15 cellular contexts compared by ENCODE assay signal in the genomic region with DNA sequence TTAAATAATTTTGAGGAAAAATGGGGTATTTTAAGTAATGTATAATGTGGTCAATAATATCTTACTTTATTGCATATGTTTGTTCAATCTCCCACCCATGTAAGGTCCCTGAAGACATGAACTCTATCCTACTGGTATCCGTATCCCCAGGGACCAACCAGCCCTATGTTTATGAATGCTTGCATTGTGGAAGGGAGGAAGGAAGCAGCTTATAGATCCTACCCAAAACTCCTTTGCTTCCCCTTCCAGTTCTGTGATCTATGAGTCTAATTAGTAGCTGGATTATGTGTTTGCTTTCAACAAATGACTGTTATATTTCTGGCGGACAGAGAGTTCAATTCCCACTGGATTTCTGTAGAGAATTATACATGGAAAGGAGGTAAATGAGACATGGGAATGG. TPM values are rescaled to one million over a fixed set of nuclear protein-coding genes. Genes with fewer than 3 reads are reported as not detected.
DNase-seq lines count a peak whose midpoint lies in the region; ATAC-seq, FAIRE-seq and TF ChIP-seq lines count a peak whose summit lies in the region.
"Had no signal": no experiment of that assay in that cellular context is flagged by ENCODE, and none has a peak within 500 bp of the region (broad histone marks: within the 10 kb centered on the region; RNA-seq: fewer than 3 reads in every experiment).

No MANE protein-coding gene starts in this region.

- H3K4me1 Mint-ChIP-seq in activated T-cell treated with anti-CD3 and anti-CD28 coated beads, Interleukin-2, amount 50 U/mL, for 4 hours (ENCODE audit: low read depth): peaks cover 47% of the 10 kb centered on the region

- H4K20me1 ChIP-seq in OCI-LY1 (ENCODE audit: insufficient read depth, low read length) (no peaks in the 10 kb centered on the region), K562 (replicated peaks; ENCODE audit: control insufficient read depth, insufficient read depth, low read length) (no peaks in the 10 kb centered on the region)

- CTCF ChIA-PET in K562 (lab: Yijun Ruan, JAX; ENCODE audit: low intra/inter-chr PET ratio): no interaction called here

- no peaks in the 10 kb centered on the region for H3K79me2 ChIP-seq in OCI-LY1 (ENCODE audit: insufficient read depth, low read length)
- H3K79me2 ChIP-seq in K562 (ENCODE audit: control insufficient read depth, insufficient read depth, low read length): peaks cover 9% of the 10 kb centered on the region

- H3K27ac ChIP-seq in OCI-LY1 (ENCODE audit: low read depth, low read length, poor library complexity, severe bottlenecking) (peak overlapping the region; percentile 81), K562 (ENCODE audit: extremely low read depth, low read depth, low read length) (no peak overlapping the region), spleen (peak overlapping the region in 5 of 8 donors; percentile 82 to 87 (median 85)), colonic mucosa (no peak overlapping the region)

- H3K36me3 Mint-ChIP-seq in activated T-cell treated with anti-CD3 and anti-CD28 coated beads, Interleukin-2, amount 50 U/mL, for 4 hours (ENCODE audit: insufficient read depth): peaks cover 26% of the 10 kb centered on the region

- TF ChIP-seq CTCF in OCI-LY1 (IDR thresholded peaks at IDR 0.05; ENCODE audit: low read length) (no peak), K562 (IDR thresholded peaks at IDR 0.05 in 2 of 3, conservative IDR thresholded peaks at IDR 0.05 in 1 of 3; ENCODE audit: insufficient read depth in 2 of 3, low read depth in 1 of 3, low read length in 3 of 3) (no peak), spleen (IDR thresholded peaks at IDR 0.05 in 8 of 11, conservative IDR thresholded peaks at IDR 0.05 in 3 of 11) (no peak), colonic mucosa (IDR thresholded peaks at IDR 0.05) (no peak)

- H3K4me3 Mint-ChIP-seq in activated T-cell treated with anti-CD3 and anti-CD28 coated beads, Interleukin-2, amount 50 U/mL, for 4 hours: peak overlapping the region; percentile 17

- H3K9ac ChIP-seq in OCI-LY1 (ENCODE audit: low read length) (no peak overlapping the region), K562 (ENCODE audit: insufficient read depth in 1 of 2, low read depth in 2 of 2, low read length in 2 of 2) (no peak overlapping the region), colonic mucosa (ENCODE audit: low read depth in 2 of 2, low read length in 2 of 2) (no peak overlapping the region)

- H3F3A ChIP-seq in OCI-LY1 (ENCODE audit: insufficient read depth, low read length): peaks cover 8% of the 10 kb centered on the region; the same call in 1 of the 2 replicates

- TF ChIP-seq POLR2A in K562 (conservative IDR thresholded peaks at IDR 0.05) (no peak), spleen (IDR thresholded peaks at IDR 0.05) (no peak)

- TF ChIP-seq RAD21 in K562 (CRISPR knock-in tag; conservative IDR thresholded peaks at IDR 0.05 in 1 of 2, IDR thresholded peaks at IDR 0.05 in 1 of 2): no peak

- H3K4me2 ChIP-seq in OCI-LY1 (ENCODE audit: low read length) (no peak overlapping the region), K562 (ENCODE audit: insufficient read depth, low read length) (no peak overlapping the region)

- H3K27me3 Mint-ChIP-seq in activated T-cell treated with anti-CD3 and anti-CD28 coated beads, Interleukin-2, amount 50 U/mL, for 4 hours (ENCODE audit: low read depth): no peaks in the 10 kb centered on the region

- no peaks in the 10 kb centered on the region for H3K27me3 ChIP-seq in OCI-LY1 (ENCODE audit: insufficient read depth, low read length)
- no peaks in the 10 kb centered on the region for H3K27me3 ChIP-seq in K562 (ENCODE audit: control insufficient read depth in 2 of 2, insufficient read depth in 2 of 2, low read length in 2 of 2)
- no peaks in the 10 kb centered on the region for H3K27me3 ChIP-seq in spleen (replicated peaks in 1 of 7)
- H3K27me3 ChIP-seq in colonic mucosa: no peaks in the 10 kb centered on the region
- H3K27me3 ChIP-seq: upper lobe of left lung had no signal

- ATAC-seq in activated T-cell treated with anti-CD3 and anti-CD28 coated beads, Interleukin-2, amount 50 U/mL, for 4 hours: no peak
- ATAC-seq in K562: no peak
- ATAC-seq: psoas muscle had no signal

- H3K9me3 Mint-ChIP-seq in activated T-cell treated with anti-CD3 and anti-CD28 coated beads, Interleukin-2, amount 50 U/mL, for 4 hours: no peaks in the 10 kb centered on the region

- BruUV-seq in K562 (replicated peaks; lab: Mats Ljungman, UMichigan): no TSS peak

- H3K4me1 ChIP-seq in OCI-LY1 (ENCODE audit: insufficient read depth, low read length, severe bottlenecking): peaks cover 20% of the 10 kb centered on the region
- peaks cover 0 to 5% of the 10 kb centered on the region in 2 experiments; a peak in 2 of 5 replicates for H3K4me1 ChIP-seq in K562 (replicated peaks in 1 of 2; ENCODE audit: control insufficient read depth in 2 of 2, insufficient read depth in 2 of 2, low read length in 2 of 2)
- H3K4me1 ChIP-seq in spleen: peaks cover 9 to 60% (median 36%) of the 10 kb centered on the region in 6 donors
- peaks cover 3% of the 10 kb centered on the region for H3K4me1 ChIP-seq in colonic mucosa

- no peak for DNase-seq in activated T-cell treated with anti-CD3 and anti-CD28 coated beads, Interleukin-2, amount 50 U/mL, for 4 hours
- no peak for DNase-seq in activated T-cell treated with anti-CD3 and anti-CD28 coated beads, Interleukin-2, amount 50 U/mL, for 1 hour
- DNase-seq in K562 (ENCODE audit: extremely low read depth in 1 of 4, low spot score in 3 of 4): no peak
- DNase-seq in spleen: no peak
- no peak for DNase-seq in NCI-H748 treated with DMSO at 0.1 percent for 48 hours (lab: John Stamatoyannopoulos, UW)
- no peak for DNase-seq in colonic mucosa
- DNase-seq in NOMO-1 treated with dmso at 0.1 percent for 144 hours (lab: John Stamatoyannopoulos, UW; ENCODE audit: unreplicated experiment): no peak
- DNase-seq: anterior cingulate cortex, EL, NCI-H1105 treated with DMSO at 0.1 percent for 48 hours, psoas muscle, T1000, upper lobe of left lung had no signal

- H3K36me3 ChIP-seq in OCI-LY1 (ENCODE audit: insufficient read depth, low read length): peaks cover 55% of the 10 kb centered on the region
- peaks cover 9% of the 10 kb centered on the region; the same call in 2 of the 3 replicates for H3K36me3 ChIP-seq in K562 (ENCODE audit: control insufficient read depth, insufficient read depth, low read length)
- H3K36me3 ChIP-seq in spleen: peaks cover 0 to 48% (median 6%) of the 10 kb centered on the region in 6 donors
- no peaks in the 10 kb centered on the region for H3K36me3 ChIP-seq in colonic mucosa

- H2AFZ ChIP-seq in OCI-LY1 (ENCODE audit: low read length) (no peak overlapping the region), K562 (ENCODE audit: low read depth, low read length) (peak overlapping the region; percentile 8; the same call in 1 of the 2 replicates)

- in situ Hi-C loops in K562 (cut with MboI): no loop called here

- FAIRE-seq in K562 (lab: Jason Lieb, UNC): no peak
- FAIRE-seq: GM12892 had no signal

- no peaks in the 10 kb centered on the region for H3K9me2 ChIP-seq in OCI-LY1 (ENCODE audit: low read depth, low read length)

- POLR2A ChIA-PET in K562 (lab: Yijun Ruan, JAX): interaction anchor here (1.8 to 2.5 kb wide), 2 partner anchors 12 to 18 kb away, joined by 5 to 17 read pairs; no protein-coding TSS in a partner anchor

- 89% methylated on average over 2 of the region's 2 CpGs for WGBS in K562 (ENCODE audit: insufficient coverage, low coverage, missing lambda C conversion rate)
- WGBS in spleen, 5 donors: 86 to 88% (median 86%) methylated on average over 2 of the region's 2 CpGs

- intact Hi-C loops in K562 (cut with micrococcal nuclease) (loop anchor here (2.0 to 10.0 kb wide), 3 partner anchors 46 to 136 kb away; a partner anchor contains a TSS), spleen (cut with DNase I; ENCODE audit: low total_unique reads) (no loop called here), colonic mucosa (cut with DNase I) (no loop called here)

- no peaks in the 10 kb centered on the region for H3K9me3 ChIP-seq in OCI-LY1 (ENCODE audit: low read length)
- H3K9me3 ChIP-seq in K562 (replicated peaks; ENCODE audit: control insufficient read depth, insufficient read depth, low read depth, low read length): no peaks in the 10 kb centered on the region
- H3K9me3 ChIP-seq in spleen: no peaks in the 10 kb centered on the region
- no peaks in the 10 kb centered on the region for H3K9me3 ChIP-seq in colonic mucosa
- H3K9me3 ChIP-seq: psoas muscle, upper lobe of left lung had no signal

- TF ChIP-seq EP300 in K562 (IDR thresholded peaks at IDR 0.05; ENCODE audit: low read length): no peak

- no peaks in the 10 kb centered on the region for H3K9me1 ChIP-seq in K562 (ENCODE audit: control insufficient read depth, insufficient read depth, low read length)

- no peak overlapping the region for H3K4me3 ChIP-seq in OCI-LY1 (ENCODE audit: low read depth, low read length, poor library complexity, severe bottlenecking)
- H3K4me3 ChIP-seq in K562: no peak overlapping the region
- H3K4me3 ChIP-seq in spleen: no peak overlapping the region
- H3K4me3 ChIP-seq in colonic mucosa: no peak overlapping the region

TF ChIP-seq in K562, 482 proteins besides CTCF, POLR2A, EP300 and RAD21 (continues in another document):
- TF ChIP-seq ZNF717 (CRISPR knock-in tag; IDR thresholded peaks at IDR 0.05) (no peak), SRSF9 (IDR thresholded peaks at IDR 0.05; ENCODE audit: borderline replicate concordance, low read depth, low read length) (no peak)

RNA-seq across cellular contexts. Expression of a gene that starts 45.6 kb away (rescaled TPM):
- total RNA-seq in activated T-cell treated with anti-CD3 and anti-CD28 coated beads, Interleukin-2, amount 50 U/mL, for 4 hours: 10 to 100 TPM; 45.4 to 48.6 (median 46.5) TPM
- total RNA-seq in K562 (2011; cell fraction: chromatin; rRNA removed; ENCODE audit: low replicate concordance): 21.2 and 121 TPM in 2 replicates
- total RNA-seq in K562 (2011; cell fraction: nucleolus; rRNA removed): 6.3 and 12.8 TPM in 2 replicates
- total RNA-seq in K562 (2011; cell fraction: nucleoplasm; rRNA removed): 24.6 and 27.5 TPM in 2 replicates
- total RNA-seq in K562 (2014; rRNA removed) (16.9 and 18.3 TPM in 2 replicates), K562 (2014; rRNA removed; fragmentation: Illumina TruSeq; extraction: Trizol) (28.9 and 34.2 TPM in 2 replicates), K562 (2015; rRNA removed; fragmentation: Illumina TruSeq; extraction: Trizol) (25.8 and 27.3 TPM in 2 replicates), K562 (2021) (19.0 and 20.5 TPM in 2 replicates), spleen (10 to 100 TPM; 44.7 to 63.0 (median 54.4) TPM), colonic mucosa (10 to 100 TPM in 1 of 2 donors, 1 to 10 TPM in 1; 6.1 to 11.3 TPM)
- polyA plus RNA-seq in K562 (2011; rRNA removed) (25.4 and 28.0 TPM in 2 replicates), K562 (2014; fragmentation: Illumina TruSeq; extraction: Trizol) (22.2 and 24.0 TPM in 2 replicates), K562 (2014; fragmentation: Nextera tagmentation; extraction: Ambion mirVana) (10 to 100 TPM in 1 of 2 experiments, 1 to 10 TPM in 1; 9.2 to 10.5 TPM), K562 (2014; rRNA removed) (16.1 and 19.1 TPM in 2 replicates), spleen (10 to 100 TPM; 15.8 to 24.7 (median 20.2) TPM)
- polyA plus RNA-seq in K562 (2011; cell fraction: cytosol; rRNA removed): 9.7 and 12.7 TPM in 2 replicates
- 28.5 and 31.2 TPM in 2 replicates for polyA plus RNA-seq in K562 (2011; cell fraction: nucleus; rRNA removed)
- 15.4 and 26.7 TPM in 2 replicates for polyA plus RNA-seq in K562 (2012)
- 39.5 and 47.9 TPM in 2 replicates for polyA minus RNA-seq in K562 (2011; rRNA and poly(A)+ RNA removed)
- polyA minus RNA-seq in K562 (2011; cell fraction: cytosol; rRNA and poly(A)+ RNA removed): 15.1 and 15.9 TPM in 2 replicates
- polyA minus RNA-seq in K562 (2011; cell fraction: nucleus; rRNA and poly(A)+ RNA removed): 24.4 and 48.9 TPM in 2 replicates

Comparison
In these comparisons a context has a peak if more than half of its experiments do, and no peak if none do; other contexts are left out.
1. H3K27ac ChIP-seq: peak in OCI-LY1 (single experiment) and spleen (5 of 8); none in K562 (single experiment) and colonic mucosa (single experiment).